ENCODE assay signal across 22 cellular contexts in the genomic region with DNA sequence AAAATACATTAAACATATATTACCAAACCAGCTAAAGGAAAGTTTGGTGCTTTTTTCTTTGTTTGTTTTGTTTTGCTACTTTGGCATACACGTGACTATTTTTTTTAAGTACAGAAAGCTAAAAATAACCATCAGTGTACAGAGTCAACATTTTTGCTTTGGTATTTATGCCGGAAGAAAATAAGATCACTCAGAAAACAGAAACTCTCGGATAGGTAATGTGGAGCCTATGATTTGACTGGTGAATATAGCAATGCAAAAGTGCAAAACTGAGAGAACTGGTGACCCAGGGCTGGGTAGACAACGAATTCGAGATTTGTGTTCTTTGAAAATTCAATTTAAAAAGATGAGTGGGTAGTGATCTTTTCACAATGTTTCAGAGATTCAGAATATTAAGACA. TPM values are rescaled to one million over a fixed set of nuclear protein-coding genes. Genes with fewer than 3 reads are reported as not detected.
"Had no signal": no experiment of that assay in that cellular context is flagged by ENCODE, and none has a peak within 500 bp of the region (broad histone marks: within the 10 kb centered on the region; RNA-seq: fewer than 3 reads in every experiment).

No MANE protein-coding gene starts in this region.

- DNase-seq: hypothalamus; immature natural killer cell; kidney; left colon; left lung; lower lobe of right lung; mammary epithelial cell; mesenchymal stem cell; naive thymus-derived CD8-positive, alpha-beta T cell; nucleus accumbens; right lobe of liver; stimulated activated CD4-positive, alpha-beta T cell treated with anti-CD3 and anti-CD28 coated beads, Interleukin-1b, Interleukin-23, amount 100 ng/mL, for 48 hours; stimulated activated CD4-positive, alpha-beta T cell treated with anti-CD3 and anti-CD28 coated beads, Interleukin-4, amount 100 ng/mL, for 1 hour; stimulated activated naive B cell treated with anti-CD40 and anti-IgM and Interleukin-4, amounts not matched to agents 10 μg/mL and 1 μg/mL and 100 μg/mL, for 72 hours; stimulated activated naive CD8-positive, alpha-beta T cell treated with anti-CD3 and anti-CD28 coated beads, Interleukin-15, Interleukin-2, amounts not matched to agents 100 U/mL and 50 U/mL, for 24 hours; tibial artery; uterus had no signal

- H3K4me2 ChIP-seq: smooth muscle cell had no signal

- H3K36me3 ChIP-seq: left lung, lower lobe of right lung, right atrium auricular region, right lobe of liver, suprapubic skin, thoracic aorta, tibial artery, uterus had no signal

- H3K27me3 ChIP-seq: left lung, right atrium auricular region, right lobe of liver, suprapubic skin, tibial artery, uterus had no signal

- FAIRE-seq: islet of Langerhans, kidney had no signal

- H3K4me3 ChIP-seq: left lung, lower lobe of right lung, right atrium auricular region, right lobe of liver, smooth muscle cell, suprapubic skin, thoracic aorta, tibial artery, uterus had no signal

- H3K27ac ChIP-seq: left lung, lower lobe of right lung, right atrium auricular region, right lobe of liver, suprapubic skin, thoracic aorta, tibial artery had no signal

- H3K4me1 ChIP-seq: left lung, lower lobe of right lung, right atrium auricular region, right lobe of liver, suprapubic skin, uterus had no signal

- H3K9me3 ChIP-seq: left lung, lower lobe of right lung, right atrium auricular region, right lobe of liver, suprapubic skin, thoracic aorta, tibial artery, uterus had no signal

RNA-seq across cellular contexts. Expression of a gene that starts 29.6 kb away (rescaled TPM):
- total RNA-seq: naive thymus-derived CD8-positive, alpha-beta T cell had no signal
- polyA plus RNA-seq: immature natural killer cell had no signal
